ENCODE assay signal across 10 cellular contexts in the genomic region with DNA sequence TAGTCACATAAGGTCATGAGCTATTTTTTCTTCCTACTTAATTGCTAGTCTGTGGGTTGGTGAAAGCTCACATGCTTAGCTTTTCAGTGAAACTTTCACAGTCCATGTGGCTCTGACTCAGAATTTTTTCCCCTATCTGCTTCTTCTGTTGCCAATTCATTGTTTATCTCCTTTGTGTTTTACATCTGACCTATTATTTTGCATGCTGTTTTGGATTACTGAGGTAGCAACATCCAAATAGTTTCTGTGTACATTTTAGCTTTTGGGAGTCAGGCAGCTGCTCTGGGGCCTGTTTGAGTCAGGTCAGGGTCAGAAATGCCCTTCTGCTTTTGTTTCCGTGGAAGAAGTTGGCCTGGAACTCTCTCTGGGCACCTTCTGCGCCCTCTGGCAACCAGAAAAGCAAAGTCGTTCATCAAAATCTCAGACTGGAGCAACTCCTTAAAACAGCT. TPM values are rescaled to one million over a fixed set of nuclear protein-coding genes. Genes with fewer than 3 reads are reported as not detected.
A peak's percentile ranks its signal among the peaks of the same experiment; 100 is the strongest.
DNase-seq lines count a peak whose midpoint lies in the region; ATAC-seq lines count a peak whose summit lies in the region.
"Had no signal": no experiment of that assay in that cellular context is flagged by ENCODE, and none has a peak within 500 bp of the region (broad histone marks: within the 10 kb centered on the region; RNA-seq: fewer than 3 reads in every experiment).

No MANE protein-coding gene starts in this region.

- peak overlapping the region; percentile 59 for H3K27ac ChIP-seq in GM23248
- H3K27ac ChIP-seq: SJCRH30 had no signal

- in situ Hi-C loops in GM23248 (cut with MboI), result no loop called here

- peak overlapping the region; percentile 33 for H3K4me2 ChIP-seq in GM23248 (ENCODE audit: unreplicated experiment)

- H3K9ac ChIP-seq in GM23248, result peak overlapping the region; percentile 39; the same call in 1 of the 2 replicates

- no peak overlapping the region for H3K4me3 ChIP-seq in GM23248
- H3K4me3 ChIP-seq: SJCRH30, skin epidermis had no signal

- H4K20me1 ChIP-seq in GM23248 (ENCODE audit: insufficient read depth), result no peaks in the 10 kb centered on the region; the same call in 1 of the 2 replicates

- peaks cover 57% of the 10 kb centered on the region for H3K79me2 ChIP-seq in GM23248 (ENCODE audit: insufficient read depth)

- H3K4me1 ChIP-seq in GM23248 (ENCODE audit: insufficient read depth), result peaks cover 17% of the 10 kb centered on the region

- H3K9me3 ChIP-seq in GM23248 (ENCODE audit: low read depth), result no peaks in the 10 kb centered on the region
- H3K9me3 ChIP-seq: SJCRH30 had no signal

- H2AFZ ChIP-seq in GM23248, result no peak overlapping the region

- no peaks in the 10 kb centered on the region for H3K27me3 ChIP-seq in GM23248 (replicated peaks; ENCODE audit: insufficient read depth)
- H3K27me3 ChIP-seq: SJCRH30 had no signal

- H3K36me3 ChIP-seq in GM23248 (ENCODE audit: low read depth), result no peaks in the 10 kb centered on the region
- H3K36me3 ChIP-seq: SJCRH30 had no signal

- peaks cover 16% of the 10 kb centered on the region for H3F3A ChIP-seq in GM23248 (ENCODE audit: insufficient read depth)

- no peak for ATAC-seq in GM21737 (IDR thresholded peaks at IDR 0.05; ENCODE audit: unreplicated experiment)

- H3K9me2 ChIP-seq in GM23248 (ENCODE audit: insufficient read depth), result no peaks in the 10 kb centered on the region

- 11 to 15% methylated on average over 3 of the region's 3 CpGs for WGBS in GM23248 (ENCODE audit: low coverage in 1 of 2, low lambda C conversion rate in 2 of 2, missing lambda C conversion rate in 2 of 2), 2 experiments

- peak; percentile 79 for DNase-seq in GM23248
- DNase-seq in RPMI8226, result peak; percentile 19
- peak; percentile 48 for DNase-seq in glomerular endothelial cell (ENCODE audit: extremely low read depth, low read depth, low spot score)
- DNase-seq in stromal cell of bone marrow (ENCODE audit: low read depth), result peak; percentile 70
- DNase-seq in cerebellar nuclear complex (lab: John Stamatoyannopoulos, UW), result no peak
- DNase-seq in NCI-H82 (lab: John Stamatoyannopoulos, UW), result no peak
- DNase-seq in NCI-H1694 treated with DMSO at 0.1 percent for 48 hours (lab: John Stamatoyannopoulos, UW), result no peak
- DNase-seq: SJCRH30 had no signal

RNA-seq across cellular contexts. Expression of gene ROR1, which starts 40.0 kb away (rescaled TPM):
- total RNA-seq in GM23248 (2014; rRNA removed; shearing (Covaris generic)), result 12.0 and 20.9 TPM in 2 replicates
- polyA plus RNA-seq in GM23248 (2016; fragmentation: Nextera tagmentation; extraction: Ambion mirVana), result 12.6 and 13.3 TPM in 2 replicates
- 20.7 and 28.5 TPM in 2 replicates for total RNA-seq in glomerular endothelial cell

Comparison
In these comparisons a context has a peak if more than half of its experiments do, and no peak if none do; other contexts are left out.
1. DNase-seq: peak in GM23248 (single experiment), RPMI8226 (single experiment), glomerular endothelial cell (single experiment) and stromal cell of bone marrow (single experiment); none in cerebellar nuclear complex (0 of 2), NCI-H82 (single experiment) and NCI-H1694 treated with DMSO at 0.1 percent for 48 hours (single experiment).